ENCODE assay signal across 18 cellular contexts in genomic region chr4:150794706-150795105, GRCh38.
A peak's percentile ranks its signal among the peaks of the same experiment; 100 is the strongest.
DNase-seq lines count a peak whose midpoint lies in the region; ATAC-seq, FAIRE-seq and TF ChIP-seq lines count a peak whose summit lies in the region.
"Had no signal": no experiment of that assay in that cellular context is flagged by ENCODE, and none has a peak within 500 bp of the region (broad histone marks: within the 10 kb centered on the region; RNA-seq: fewer than 3 reads in every experiment).

No MANE protein-coding gene starts in this region.

- no peak for TF ChIP-seq RAD21 in IMR-90 (IDR thresholded peaks at IDR 0.05; ENCODE audit: low read length)

- no peak overlapping the region for H3K23ac ChIP-seq in IMR-90 (ENCODE audit: low read depth, low read length)

- H4K8ac ChIP-seq in IMR-90 (ENCODE audit: low read depth in 2 of 2, low read length in 2 of 2), result no peak overlapping the region

- no peaks in the 10 kb centered on the region for H3K36me3 Mint-ChIP-seq in astrocyte (ENCODE audit: low read depth, unreplicated experiment)

- H3K27ac ChIP-seq in IMR-90 (ENCODE audit: insufficient read depth, low read length) (no peak overlapping the region), astrocyte (ENCODE audit: low read depth, low read length) (no peak overlapping the region), kidney (ENCODE audit: low read depth in 2 of 2, low read length in 2 of 2) (no peak overlapping the region)
- H3K27ac ChIP-seq: BLaER1 treated with 17β-estradiol and CSF1 and Interleukin-3, amounts not matched to agents 10 nM and 100 nM had no signal

- whole genome bisulfite sequencing in IMR-90 (ENCODE audit: extremely low coverage in 2 of 2, insufficient read length in 1 of 2), 2 experiments, result no CpG with 5 or more reads among the region's 2 CpGs

- H3K9ac ChIP-seq in IMR-90 (ENCODE audit: low read depth, low read length), result no peak overlapping the region
- H3K9ac ChIP-seq in astrocyte (ENCODE audit: low read length), result no peak overlapping the region
- H3K9ac ChIP-seq in kidney (ENCODE audit: low read length in 2 of 2), result no peak overlapping the region
- H3K9ac ChIP-seq: BLaER1 treated with 17β-estradiol and CSF1 and Interleukin-3, amounts not matched to agents 10 nM and 100 nM had no signal

- TF ChIP-seq POLR2A in IMR-90 (IDR thresholded peaks at IDR 0.05; ENCODE audit: low read depth, low read length), result no peak

- H2BK15ac ChIP-seq in IMR-90 (ENCODE audit: low read depth, low read length), result no peak overlapping the region

- dilution Hi-C loops in IMR-90 (cut with HindIII; ENCODE audit: low sequenced_read_pairs, unreplicated experiment), result no loop called here

- H3K9me3 Mint-ChIP-seq in astrocyte (ENCODE audit: unreplicated experiment), result no peaks in the 10 kb centered on the region
- H3K9me3 Mint-ChIP-seq: CD8-positive, alpha-beta T cell; GM23338 had no signal

- no peak overlapping the region for H2AFZ ChIP-seq in IMR-90 (replicated peaks; ENCODE audit: low read length, poor library complexity)
- H2AFZ ChIP-seq in astrocyte (ENCODE audit: low read depth, low read length), result no peak overlapping the region
- H2AFZ ChIP-seq: GM23338 had no signal

- ATAC-seq in IMR-90 (ENCODE audit: low read depth) (no peak), HG03378 (IDR thresholded peaks at IDR 0.05; ENCODE audit: unreplicated experiment) (no peak)
- ATAC-seq: CD8-positive, alpha-beta T cell; GM23338 had no signal

- no TSS peak for BruUV-seq in IMR-90 (replicated peaks; lab: Mats Ljungman, UMichigan)

- no peak overlapping the region for H4K91ac ChIP-seq in IMR-90 (ENCODE audit: insufficient read depth, low read depth, low read length)

- no peaks in the 10 kb centered on the region for H3K9me1 ChIP-seq in IMR-90 (ENCODE audit: insufficient read depth, low read length)

- no peaks in the 10 kb centered on the region for H3K27me3 ChIP-seq in IMR-90 (ENCODE audit: control insufficient read depth, insufficient read depth, low read length)
- H3K27me3 ChIP-seq in astrocyte (ENCODE audit: insufficient read depth, low read length), result no peaks in the 10 kb centered on the region
- H3K27me3 ChIP-seq: BLaER1 treated with 17β-estradiol and CSF1 and Interleukin-3, amounts not matched to agents 10 nM and 100 nM had no signal

- in situ Hi-C loops in IMR-90 (cut with MboI; ENCODE audit: low sequenced_read_pairs), result no loop called here

- DNase-seq in IMR-90 (peak; percentile 8), astrocyte (ENCODE audit: low read depth) (peak; percentile 70), choroid plexus epithelial cell (ENCODE audit: low read depth) (peak; percentile 17), kidney glomerular epithelial cell (lab: John Stamatoyannopoulos, UW) (peak; percentile 7), kidney (no peak)
- DNase-seq in stimulated activated CD4-positive, alpha-beta T cell treated with anti-CD3 and anti-CD28 coated beads, Interleukin-2, amount 100 ng/mL, for 24 hours, result no peak
- DNase-seq: 8988T; Calu3; CD8-positive, alpha-beta T cell; DMS79 treated with DMSO at 0.1 percent for 48 hours; GF-D8; HCEC 1CT had no signal

- H3K79me2 ChIP-seq in astrocyte (ENCODE audit: insufficient read depth, low read length), result no peaks in the 10 kb centered on the region

- intact Hi-C loops in IMR-90 (cut with micrococcal nuclease), result no loop called here
- intact Hi-C loops in kidney (cut with DNase I), result no loop called here

- H3K36me3 ChIP-seq in IMR-90 (ENCODE audit: control insufficient read depth, insufficient read depth, low read length) (no peaks in the 10 kb centered on the region), astrocyte (ENCODE audit: insufficient read depth, low read length) (no peaks in the 10 kb centered on the region), kidney (ENCODE audit: control insufficient read depth in 1 of 2, insufficient read depth in 2 of 2, low read length in 2 of 2) (no peaks in the 10 kb centered on the region)
- H3K36me3 ChIP-seq: BLaER1 treated with 17β-estradiol and CSF1 and Interleukin-3, amounts not matched to agents 10 nM and 100 nM had no signal

- H3K18ac ChIP-seq in IMR-90 (ENCODE audit: low read depth, low read length), result no peak overlapping the region

- no peak for TF ChIP-seq CTCF in IMR-90 (conservative IDR thresholded peaks at IDR 0.05; ENCODE audit: low read depth, low read length)
- TF ChIP-seq CTCF in astrocyte (IDR thresholded peaks at IDR 0.05; ENCODE audit: insufficient read depth, low read depth, low read length), result no peak
- no peak for TF ChIP-seq CTCF in choroid plexus epithelial cell (conservative IDR thresholded peaks at IDR 0.05; ENCODE audit: low read depth, low read length)
- no peak for TF ChIP-seq CTCF in kidney (IDR thresholded peaks at IDR 0.05; ENCODE audit: borderline replicate concordance, extremely low read depth, insufficient read depth)

- H3K9me3 ChIP-seq in IMR-90 (ENCODE audit: control insufficient read depth, insufficient read depth, low read length) (no peaks in the 10 kb centered on the region), astrocyte (ENCODE audit: insufficient read depth, low read depth, low read length) (no peaks in the 10 kb centered on the region), kidney (ENCODE audit: control insufficient read depth in 1 of 2, low read length in 2 of 2) (no peaks in the 10 kb centered on the region)
- H3K9me3 ChIP-seq: BLaER1 treated with 17β-estradiol and CSF1 and Interleukin-3, amounts not matched to agents 10 nM and 100 nM had no signal

- no peak for FAIRE-seq in astrocyte (lab: Jason Lieb, UNC)
- no peak for FAIRE-seq in kidney (lab: Jason Lieb, UNC)
- FAIRE-seq: H54, HTR-8/SVneo had no signal

- no peaks in the 10 kb centered on the region for H3K4me1 ChIP-seq in IMR-90 (ENCODE audit: control insufficient read depth, insufficient read depth, low read length)
- no peaks in the 10 kb centered on the region for H3K4me1 ChIP-seq in astrocyte (ENCODE audit: insufficient read depth, low read length)
- H3K4me1 ChIP-seq in kidney (ENCODE audit: control insufficient read depth in 1 of 2, insufficient read depth in 1 of 2, low read depth in 1 of 2, low read length in 2 of 2), result no peaks in the 10 kb centered on the region

- H4K5ac ChIP-seq in IMR-90 (ENCODE audit: low read depth, low read length), result no peak overlapping the region

- no peak overlapping the region for H2BK5ac ChIP-seq in IMR-90 (ENCODE audit: low read depth, low read length, poor library complexity, severe bottlenecking)

- H3K14ac ChIP-seq in IMR-90 (replicated peaks; ENCODE audit: low read depth, low read length), result no peak overlapping the region

- CTCF ChIA-PET in IMR-90 (lab: Yijun Ruan, JAX), result no interaction called here

- H3K56ac ChIP-seq in IMR-90 (ENCODE audit: extremely low read depth, insufficient read depth, low read length), result no peak overlapping the region

- no peak overlapping the region for H3K4me2 ChIP-seq in IMR-90 (ENCODE audit: low read depth, low read length)
- H3K4me2 ChIP-seq in astrocyte (ENCODE audit: low read length), result no peak overlapping the region
- H3K4me2 ChIP-seq: BLaER1 treated with 17β-estradiol and CSF1 and Interleukin-3, amounts not matched to agents 10 nM and 100 nM; GM23338 had no signal

- no peak overlapping the region for H2BK120ac ChIP-seq in IMR-90 (ENCODE audit: low read depth, low read length)

- H3K4ac ChIP-seq in IMR-90 (ENCODE audit: low read depth, low read length), result no peak overlapping the region

- H4K20me1 ChIP-seq in IMR-90 (ENCODE audit: insufficient read depth, low read length) (no peaks in the 10 kb centered on the region), astrocyte (ENCODE audit: insufficient read depth, low read length) (no peaks in the 10 kb centered on the region)
- H4K20me1 ChIP-seq: BLaER1 treated with 17β-estradiol and CSF1 and Interleukin-3, amounts not matched to agents 10 nM and 100 nM had no signal

- H3K27me3 Mint-ChIP-seq in astrocyte (ENCODE audit: low read depth, unreplicated experiment), result no peaks in the 10 kb centered on the region
- H3K27me3 Mint-ChIP-seq: B cell had no signal

- peaks cover 8% of the 10 kb centered on the region for H3K4me1 Mint-ChIP-seq in astrocyte (ENCODE audit: low read depth, unreplicated experiment)

- no peak overlapping the region for H3K27ac Mint-ChIP-seq in astrocyte (ENCODE audit: unreplicated experiment)
- H3K27ac Mint-ChIP-seq: B cell; CD8-positive, alpha-beta T cell; GM23338 had no signal

- H3K4me3 ChIP-seq in IMR-90 (ENCODE audit: insufficient read depth, low read depth, low read length) (no peak overlapping the region), astrocyte (ENCODE audit: insufficient read depth, low read depth, low read length) (no peak overlapping the region), choroid plexus epithelial cell (ENCODE audit: low read depth, low read length) (no peak overlapping the region), kidney (ENCODE audit: low read length in 2 of 2) (no peak overlapping the region)
- H3K4me3 ChIP-seq: BLaER1 treated with 17β-estradiol and CSF1 and Interleukin-3, amounts not matched to agents 10 nM and 100 nM; GM23338 had no signal

- H3K79me1 ChIP-seq in IMR-90 (ENCODE audit: low read depth in 1 of 2, low read length in 2 of 2), result no peaks in the 10 kb centered on the region

- POLR2A ChIA-PET in IMR-90 (lab: Charles Lee; ENCODE audit: unreplicated experiment), result no interaction called here

- H2AK9ac ChIP-seq in IMR-90 (replicated peaks; ENCODE audit: low read depth, low read length, poor library complexity), result no peak overlapping the region

- H2AK5ac ChIP-seq in IMR-90 (ENCODE audit: low read depth, low read length), result no peak overlapping the region

- no peak overlapping the region for H3K4me3 Mint-ChIP-seq in astrocyte (ENCODE audit: unreplicated experiment)
- H3K4me3 Mint-ChIP-seq: B cell; CD8-positive, alpha-beta T cell; GM23338 had no signal

- H2BK20ac ChIP-seq in IMR-90 (ENCODE audit: low read depth, low read length), result no peak overlapping the region

TF ChIP-seq in IMR-90, 13 proteins besides CTCF, POLR2A, EP300 and RAD21:
- TF ChIP-seq ELK1 (IDR thresholded peaks at IDR 0.05; ENCODE audit: borderline replicate concordance, low read depth, low read length) (no peak), RFX5 (IDR thresholded peaks at IDR 0.05; ENCODE audit: low read depth, low read length) (no peak), CHD1 (IDR thresholded peaks at IDR 0.05; ENCODE audit: low read depth, low read length) (no peak), BHLHE40 (IDR thresholded peaks at IDR 0.05; ENCODE audit: low read depth, low read length) (no peak), MXI1 (IDR thresholded peaks at IDR 0.05; ENCODE audit: borderline replicate concordance, low read depth, low read length) (no peak), RCOR1 (IDR thresholded peaks at IDR 0.05; ENCODE audit: insufficient replicate concordance, low read length) (no peak), MAFK (IDR thresholded peaks at IDR 0.05; ENCODE audit: low read depth, low read length) (no peak)

Comparison
In these comparisons a context has a peak if more than half of its experiments do, and no peak if none do; other contexts are left out.
1. DNase-seq: peak in IMR-90 (single experiment), astrocyte (single experiment), choroid plexus epithelial cell (single experiment) and kidney glomerular epithelial cell (single experiment); none in kidney (single experiment) and stimulated activated CD4-positive, alpha-beta T cell treated with anti-CD3 and anti-CD28 coated beads, Interleukin-2, amount 100 ng/mL, for 24 hours (0 of 2).